In the genomic region with DNA sequence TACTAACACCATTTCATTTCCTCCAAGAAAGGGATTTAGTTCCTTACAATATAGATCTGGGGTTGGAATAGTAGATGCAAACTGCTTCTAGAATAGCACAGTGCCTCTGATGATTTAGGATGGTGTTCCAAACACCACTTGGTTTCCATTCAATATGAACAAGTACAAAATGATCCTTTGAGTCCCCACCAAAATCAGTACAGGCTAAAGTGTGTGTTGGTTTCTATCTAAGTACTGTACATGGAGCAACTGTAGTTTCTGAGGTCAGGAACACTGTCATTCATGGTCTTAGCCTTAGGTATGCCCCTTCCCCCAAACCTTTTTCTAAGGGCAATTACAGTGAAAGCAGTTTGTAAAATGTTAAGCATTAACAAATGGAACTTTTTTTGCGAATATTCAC, we compare ENCODE assay signal across 26 cellular contexts.
"Had no signal": no experiment of that assay in that cellular context is flagged by ENCODE, and none has a peak within 500 bp of the region (broad histone marks: within the 10 kb centered on the region; RNA-seq: fewer than 3 reads in every experiment).

No MANE protein-coding gene starts in this region.

- H3K4me1 ChIP-seq: right lobe of liver, thyroid gland had no signal

- H3K36me3 ChIP-seq: ovary, right lobe of liver, stomach, thyroid gland, transverse colon, upper lobe of left lung, vagina had no signal

- H3K9me3 Mint-ChIP-seq: immature natural killer cell, natural killer cell had no signal

- DNase-seq: head of caudate nucleus; hypothalamus; immature natural killer cell; kidney; mesendoderm; naive B cell; natural killer cell; ovary; retina; right lobe of liver; stimulated activated CD4-positive, alpha-beta T cell treated with anti-CD3 and anti-CD28 coated beads, Interleukin-12 subunit alpha, Interleukin-12 subunit beta, amount 100 ng/mL, for 4 hours; stimulated activated CD4-positive, alpha-beta T cell treated with anti-CD3 and anti-CD28 coated beads, Interleukin-15, amount 100 ng/mL, for 24 hours; stimulated activated CD4-positive, alpha-beta T cell treated with anti-CD3 and anti-CD28 coated beads, Interleukin-2, amount 100 ng/mL, for 24 hours; stimulated activated CD4-positive, alpha-beta T cell treated with anti-CD3 and anti-CD28 coated beads, Interleukin-4, amount 100 ng/mL, for 1 hour; stimulated activated naive B cell treated with anti-CD40 and anti-IgM and Interleukin-4, amounts not matched to agents 10 μg/mL and 1 μg/mL and 100 μg/mL, for 72 hours; stimulated activated naive CD8-positive, alpha-beta T cell treated with anti-CD3 and anti-CD28 coated beads, Interleukin-15, Interleukin-2, amounts not matched to agents 100 U/mL and 50 U/mL, for 24 hours; stomach; testis; thyroid gland; transverse colon; upper lobe of left lung had no signal

- ATAC-seq: natural killer cell; right lobe of liver; stimulated activated naive B cell treated with anti-CD40 and anti-IgM and Interleukin-4, amounts not matched to agents 10 μg/mL and 1 μg/mL and 100 μg/mL, for 72 hours; stimulated activated naive CD8-positive, alpha-beta T cell treated with anti-CD3 and anti-CD28 coated beads, Interleukin-15, Interleukin-2, amounts not matched to agents 100 U/mL and 50 U/mL, for 24 hours had no signal

- H3K4me3 Mint-ChIP-seq: immature natural killer cell; mesothelial cell of epicardium; naive B cell; natural killer cell; stimulated activated naive B cell treated with anti-CD40 and anti-IgM and Interleukin-4, amounts not matched to agents 10 μg/mL and 1 μg/mL and 100 μg/mL, for 72 hours had no signal

- H3K27me3 Mint-ChIP-seq: naive B cell, progenitor cell of endocrine pancreas had no signal

- H3K4me1 Mint-ChIP-seq: naive B cell; stimulated activated naive B cell treated with anti-CD40 and anti-IgM and Interleukin-4, amounts not matched to agents 10 μg/mL and 1 μg/mL and 100 μg/mL, for 72 hours had no signal

- H3K9me3 ChIP-seq: ovary, right lobe of liver, stomach, testis, thyroid gland, transverse colon, upper lobe of left lung, vagina had no signal

- H3K36me3 Mint-ChIP-seq: mesothelial cell of epicardium; naive B cell; natural killer cell; stimulated activated naive B cell treated with anti-CD40 and anti-IgM and Interleukin-4, amounts not matched to agents 10 μg/mL and 1 μg/mL and 100 μg/mL, for 72 hours had no signal

- H3K27me3 ChIP-seq: ovary, right lobe of liver, stomach, testis, thyroid gland, transverse colon, upper lobe of left lung, vagina had no signal

- H3K27ac Mint-ChIP-seq: immature natural killer cell; mesothelial cell of epicardium; naive B cell; natural killer cell; progenitor cell of endocrine pancreas; stimulated activated naive B cell treated with anti-CD40 and anti-IgM and Interleukin-4, amounts not matched to agents 10 μg/mL and 1 μg/mL and 100 μg/mL, for 72 hours had no signal

- H3K27ac ChIP-seq: ovary, right lobe of liver, skin epidermis, stomach, testis, thyroid gland, transverse colon, upper lobe of left lung, vagina had no signal

- H3K4me3 ChIP-seq: lung, ovary, right lobe of liver, skin epidermis, stomach, testis, thyroid gland, transverse colon, upper lobe of left lung, vagina had no signal
